8 cellular contexts compared by ENCODE assay signal in genomic region chrX:47217852-47218279, GRCh38. TPM values are rescaled to one million over a fixed set of nuclear protein-coding genes. Genes with fewer than 3 reads are reported as not detected.
A peak's percentile ranks its signal among the peaks of the same experiment; 100 is the strongest.
DNase-seq lines count a peak whose midpoint lies in the region; ATAC-seq and TF ChIP-seq lines count a peak whose summit lies in the region.

No MANE protein-coding gene starts in this region.

- DNase-seq in GM06990 (ENCODE audit: extremely low read depth, insufficient read length): peak; percentile 93
- DNase-seq in NCI-H1092 treated with DMSO at 0.1 percent for 48 hours (lab: John Stamatoyannopoulos, UW): peak; percentile 99
- DNase-seq in SKM-1 treated with dmso at 0.1 percent for 144 hours (lab: John Stamatoyannopoulos, UW; ENCODE audit: unreplicated experiment): peak; percentile 92
- peak; percentile 88 for DNase-seq in activated naive CD8-positive, alpha-beta T cell treated with anti-CD3 and anti-CD28 coated beads, Interleukin-2, amount 10 ng/mL, durations not matched to agents 7 days and 5 days
- peak; percentile 88 to 98 (median 95) for DNase-seq in head of caudate nucleus
- DNase-seq in osteocyte (ENCODE audit: extremely low spot score, unreplicated experiment): peak; percentile 100

- H3K27ac Mint-ChIP-seq in activated naive CD8-positive, alpha-beta T cell treated with anti-CD3 and anti-CD28 coated beads, Interleukin-2, amount 10 ng/mL, durations not matched to agents 7 days and 5 days: peak overlapping the region; percentile 98
- peak overlapping the region; percentile 99 for H3K27ac Mint-ChIP-seq in osteocyte (ENCODE audit: unreplicated experiment)

- peak overlapping the region; percentile 90 for H3K27ac ChIP-seq in thymus (ENCODE audit: low read depth)

- no peaks in the 10 kb centered on the region for H3K27me3 Mint-ChIP-seq in activated naive CD8-positive, alpha-beta T cell treated with anti-CD3 and anti-CD28 coated beads, Interleukin-2, amount 10 ng/mL, durations not matched to agents 7 days and 5 days
- H3K27me3 Mint-ChIP-seq in osteocyte (ENCODE audit: unreplicated experiment): no peaks in the 10 kb centered on the region

- POLR2A ChIA-PET in activated naive CD8-positive, alpha-beta T cell treated with anti-CD3 and anti-CD28 coated beads, Interleukin-2, amount 10 ng/mL, durations not matched to agents 7 days and 5 days (lab: Charles Lee): interaction anchor here (0.7 to 5.7 kb wide), 8 partner anchors 10 to 1785 kb away, joined by 3 to 49 read pairs (median 6); partner anchors contain the start of genes RBM10 and USP11

- no peaks in the 10 kb centered on the region for H3K9me3 ChIP-seq in thymus (ENCODE audit: control insufficient read depth)

- peaks cover 27% of the 10 kb centered on the region for H3K36me3 ChIP-seq in GM06990 (ENCODE audit: control insufficient read depth, insufficient read depth, low read length)
- H3K36me3 ChIP-seq in thymus (ENCODE audit: control insufficient read depth, insufficient read depth): peaks cover 37% of the 10 kb centered on the region

- H3K9me3 Mint-ChIP-seq in activated naive CD8-positive, alpha-beta T cell treated with anti-CD3 and anti-CD28 coated beads, Interleukin-2, amount 10 ng/mL, durations not matched to agents 7 days and 5 days: no peaks in the 10 kb centered on the region
- H3K9me3 Mint-ChIP-seq in osteocyte (ENCODE audit: unreplicated experiment): no peaks in the 10 kb centered on the region

- peaks cover 7% of the 10 kb centered on the region for H3K4me1 ChIP-seq in thymus (ENCODE audit: control insufficient read depth, insufficient read depth, low read length)

- WGBS in thymus: 0% methylated on average over 31 of the region's 31 CpGs

- H3K36me3 Mint-ChIP-seq in activated naive CD8-positive, alpha-beta T cell treated with anti-CD3 and anti-CD28 coated beads, Interleukin-2, amount 10 ng/mL, durations not matched to agents 7 days and 5 days: peaks cover 22% of the 10 kb centered on the region
- peaks cover 30% of the 10 kb centered on the region for H3K36me3 Mint-ChIP-seq in osteocyte (ENCODE audit: unreplicated experiment)

- no peaks in the 10 kb centered on the region for H3K27me3 ChIP-seq in GM06990 (replicated peaks; ENCODE audit: control insufficient read depth, insufficient read depth, low read length)
- H3K27me3 ChIP-seq in thymus (ENCODE audit: control insufficient read depth, insufficient read depth): no peaks in the 10 kb centered on the region

- peaks cover 29% of the 10 kb centered on the region for H3K4me1 Mint-ChIP-seq in activated naive CD8-positive, alpha-beta T cell treated with anti-CD3 and anti-CD28 coated beads, Interleukin-2, amount 10 ng/mL, durations not matched to agents 7 days and 5 days
- H3K4me1 Mint-ChIP-seq in osteocyte (ENCODE audit: unreplicated experiment): peaks cover 42% of the 10 kb centered on the region

- intact Hi-C loops in head of caudate nucleus (cut with DNase I): no loop called here

- peak overlapping the region; percentile 77 for H3K4me3 ChIP-seq in GM06990 (replicated peaks; ENCODE audit: low read depth, low read length)
- H3K4me3 ChIP-seq in thymus (ENCODE audit: low read length): peak overlapping the region; percentile 78

- ATAC-seq in HG02610 (IDR thresholded peaks at IDR 0.05; ENCODE audit: unreplicated experiment): peak; percentile 92
- peak; percentile 84 for ATAC-seq in activated naive CD8-positive, alpha-beta T cell treated with anti-CD3 and anti-CD28 coated beads, Interleukin-2, amount 10 ng/mL, durations not matched to agents 7 days and 5 days (ENCODE audit: low read depth)

- H3K4me3 Mint-ChIP-seq in activated naive CD8-positive, alpha-beta T cell treated with anti-CD3 and anti-CD28 coated beads, Interleukin-2, amount 10 ng/mL, durations not matched to agents 7 days and 5 days: peak overlapping the region; percentile 90
- peak overlapping the region; percentile 86 for H3K4me3 Mint-ChIP-seq in osteocyte (ENCODE audit: unreplicated experiment)

- TF ChIP-seq CTCF in GM06990 (IDR thresholded peaks at IDR 0.05; ENCODE audit: insufficient read depth, low read length, poor library complexity, severe bottlenecking): no peak
- TF ChIP-seq CTCF in osteocyte (IDR thresholded peaks at IDR 0.05): no peak

RNA-seq across cellular contexts. Expression of gene CDK16, which starts 0.6 kb away (rescaled TPM):
- total RNA-seq in activated naive CD8-positive, alpha-beta T cell treated with anti-CD3 and anti-CD28 coated beads, Interleukin-2, amount 10 ng/mL, durations not matched to agents 7 days and 5 days: 10 to 100 TPM; 62.3 to 67.1 TPM
- 174 and 177 TPM in 2 replicates for total RNA-seq in osteocyte
- polyA plus RNA-seq in thymus: 41.9 TPM

RNA-seq across cellular contexts. Expression of gene USP11, which starts 14.9 kb away (rescaled TPM):
- total RNA-seq in activated naive CD8-positive, alpha-beta T cell treated with anti-CD3 and anti-CD28 coated beads, Interleukin-2, amount 10 ng/mL, durations not matched to agents 7 days and 5 days: 100 to 1,000 TPM; 101 TPM
- total RNA-seq in osteocyte: 194 and 203 TPM in 2 replicates
- polyA plus RNA-seq in thymus: 40.9 TPM

RNA-seq across cellular contexts. Expression of gene UBA1, which starts 24.2 kb away (rescaled TPM):
- total RNA-seq in activated naive CD8-positive, alpha-beta T cell treated with anti-CD3 and anti-CD28 coated beads, Interleukin-2, amount 10 ng/mL, durations not matched to agents 7 days and 5 days: 100 to 1,000 TPM; 149 to 155 TPM
- 347 and 350 TPM in 2 replicates for total RNA-seq in osteocyte
- polyA plus RNA-seq in thymus: 80.4 TPM

Comparison
In these comparisons a context has a peak if more than half of its experiments do, and no peak if none do; other contexts are left out.
1. Peak in every context shown above with its lines: DNase-seq, ATAC-seq, H3K4me3 ChIP-seq and H3K27ac ChIP-seq.